Comparison of ENCODE assay signal across 29 cellular contexts in the genomic region with DNA sequence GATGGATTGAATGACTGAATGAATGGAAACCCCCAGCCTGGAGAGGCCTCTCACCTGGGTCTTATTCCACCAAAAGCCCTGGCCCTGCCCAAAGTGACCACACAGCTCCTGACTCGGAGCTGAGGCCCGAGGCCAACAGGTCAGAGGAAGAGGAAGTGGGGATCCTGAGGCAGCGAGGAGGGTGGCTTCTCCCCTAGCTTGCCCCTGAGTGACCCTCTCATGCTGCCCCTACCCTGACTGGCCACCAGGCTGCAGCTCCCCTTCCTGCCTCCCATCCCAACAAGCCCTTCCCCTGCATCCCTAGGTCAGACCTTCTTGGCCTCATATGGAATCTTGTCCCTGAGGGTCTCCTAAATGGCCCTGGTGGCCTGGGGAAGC.
"Had no signal": no experiment of that assay in that cellular context is flagged by ENCODE, and none has a peak within 500 bp of the region (broad histone marks: within the 10 kb centered on the region; RNA-seq: fewer than 3 reads in every experiment).

No MANE protein-coding gene starts in this region.

- DNase-seq: activated CD4-positive, alpha-beta T cell treated with anti-CD3 and anti-CD28 coated beads for 48 hours; activated CD4-positive, alpha-beta T cell treated with anti-CD3 and anti-CD28 coated beads, Interleukin-2, amount 50 U/mL, for 48 hours; activated CD8-positive, alpha-beta memory T cell treated with anti-CD3 and anti-CD28 coated beads for 24 hours; activated effector memory CD4-positive, alpha-beta T cell treated with anti-CD3 and anti-CD28 coated beads, Interleukin-2, amount 50 U/mL, for 16 hours; activated naive CD4-positive, alpha-beta T cell treated with anti-CD3 and anti-CD28 coated beads for 36 hours; activated naive CD8-positive, alpha-beta T cell treated with anti-CD3 and anti-CD28 coated beads for 36 hours; adrenal gland; body of pancreas; cortex of kidney; effector memory CD8-positive, alpha-beta T cell; erythroblast; gastrocnemius medialis; left ventricle myocardium inferior; retina; small intestine; stimulated activated CD4-positive, alpha-beta T cell treated with anti-CD3 and anti-CD28 coated beads, Interleukin-1b, Interleukin-23, amount 100 ng/mL, for 48 hours; stimulated activated naive B cell treated with anti-CD40 and anti-IgM and Interleukin-4, amounts not matched to agents 10 μg/mL and 1 μg/mL and 100 μg/mL, for 72 hours; stomach; thyroid gland; upper lobe of left lung; WERI-Rb-1 had no signal

- H3K4me1 Mint-ChIP-seq: activated naive CD8-positive, alpha-beta T cell treated with anti-CD3 and anti-CD28 coated beads for 36 hours; stimulated activated naive B cell treated with anti-CD40 and anti-IgM and Interleukin-4, amounts not matched to agents 10 μg/mL and 1 μg/mL and 100 μg/mL, for 72 hours had no signal

- H3K36me3 Mint-ChIP-seq: activated naive CD8-positive, alpha-beta T cell treated with anti-CD3 and anti-CD28 coated beads for 36 hours had no signal

- ATAC-seq: activated CD4-positive, CD25-positive, alpha-beta regulatory T cell treated with anti-CD3 and anti-CD28 coated beads, Interleukin-2, amount 50 U/mL, for 24 hours; body of pancreas; effector memory CD8-positive, alpha-beta T cell; gastrocnemius medialis; mucosa of descending colon; sciatic nerve; stimulated activated naive B cell treated with anti-CD40 and anti-IgM and Interleukin-4, amounts not matched to agents 10 μg/mL and 1 μg/mL and 100 μg/mL, for 72 hours had no signal

- H3K9me3 ChIP-seq: gastrocnemius medialis, mucosa of descending colon, prostate gland, thyroid gland had no signal

- H3K27me3 ChIP-seq: adrenal gland, body of pancreas, cardiac muscle cell, gastrocnemius medialis, ovary, thyroid gland, upper lobe of left lung had no signal

- H3K4me3 ChIP-seq: adrenal gland, body of pancreas, cardiac muscle cell, gastrocnemius medialis, left ventricle myocardium inferior, lung, mucosa of descending colon, ovary, prostate gland, stomach, thyroid gland, upper lobe of left lung had no signal

- H3K36me3 ChIP-seq: adrenal gland, cardiac muscle cell, gastrocnemius medialis, left ventricle myocardium inferior, ovary, prostate gland, stomach, thyroid gland, upper lobe of left lung, WERI-Rb-1 had no signal

- H3K27ac ChIP-seq: adrenal gland, body of pancreas, cardiac muscle cell, gastrocnemius medialis, left ventricle myocardium inferior, ovary, prostate gland, stomach, thyroid gland, upper lobe of left lung, WERI-Rb-1 had no signal

- H3K27ac Mint-ChIP-seq: activated naive CD4-positive, alpha-beta T cell treated with anti-CD3 and anti-CD28 coated beads for 36 hours; activated naive CD8-positive, alpha-beta T cell treated with anti-CD3 and anti-CD28 coated beads for 36 hours; effector memory CD8-positive, alpha-beta T cell; stimulated activated naive B cell treated with anti-CD40 and anti-IgM and Interleukin-4, amounts not matched to agents 10 μg/mL and 1 μg/mL and 100 μg/mL, for 72 hours had no signal

- H3K4me1 ChIP-seq: adrenal gland, body of pancreas, prostate gland, upper lobe of left lung had no signal

- H3K4me3 Mint-ChIP-seq: activated naive CD4-positive, alpha-beta T cell treated with anti-CD3 and anti-CD28 coated beads for 36 hours; activated naive CD8-positive, alpha-beta T cell treated with anti-CD3 and anti-CD28 coated beads for 36 hours; effector memory CD8-positive, alpha-beta T cell; nephron; stimulated activated naive B cell treated with anti-CD40 and anti-IgM and Interleukin-4, amounts not matched to agents 10 μg/mL and 1 μg/mL and 100 μg/mL, for 72 hours had no signal
